In the genomic region with DNA sequence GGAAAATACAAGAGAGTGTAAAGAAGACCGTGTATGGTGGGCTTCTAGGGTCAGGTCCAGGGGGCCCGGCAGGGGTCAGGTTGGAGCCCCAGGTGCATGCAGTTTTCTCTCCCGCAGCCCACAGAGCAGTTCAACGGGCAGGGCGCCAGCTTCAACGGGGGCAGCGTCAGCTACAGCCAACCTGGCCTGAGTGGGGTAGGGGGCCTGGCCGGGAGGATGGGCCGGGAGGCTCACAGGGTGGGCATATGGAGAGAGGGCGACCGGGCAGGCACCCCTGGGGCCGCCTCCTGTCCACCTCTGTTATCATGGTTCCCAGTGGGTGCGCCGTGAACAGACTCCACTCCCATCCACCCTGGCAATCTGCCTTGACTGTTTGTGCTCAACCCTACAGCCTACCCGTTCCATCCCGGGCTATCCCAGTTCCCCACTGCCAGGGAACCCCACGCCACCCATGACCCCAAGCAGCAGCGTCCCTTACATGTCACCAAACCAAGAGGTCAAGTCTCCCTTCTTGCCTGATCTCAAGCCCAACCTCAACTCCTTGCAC, we compare ENCODE assay signal across 18 cellular contexts.
"Had no signal": no experiment of that assay in that cellular context is flagged by ENCODE, and none has a peak within 500 bp of the region (broad histone marks: within the 10 kb centered on the region; RNA-seq: fewer than 3 reads in every experiment).

No MANE protein-coding gene starts in this region.

- H3K4me3 ChIP-seq: lower lobe of right lung, thoracic aorta, upper lobe of left lung had no signal

- H3K4me1 Mint-ChIP-seq: nephron progenitor cell had no signal

- H3K27ac ChIP-seq: epithelial cell of prostate, foreskin keratinocyte, lower lobe of right lung, thoracic aorta, upper lobe of left lung had no signal

- DNase-seq: activated CD4-positive, alpha-beta T cell treated with anti-CD3 and anti-CD28 coated beads, Interleukin-2, amount 10 ng/mL, durations not matched to agents 24 days and 14 days; activated CD8-positive, alpha-beta memory T cell treated with anti-CD3 and anti-CD28 coated beads for 24 hours; activated CD8-positive, alpha-beta memory T cell treated with anti-CD3 and anti-CD28 coated beads, Interleukin-2, amount 50 U/mL, for 48 hours; activated effector memory CD4-positive, alpha-beta T cell treated with Interleukin-2 at 50 U/mL for 16 hours; activated naive CD4-positive, alpha-beta T cell treated with anti-CD3 and anti-CD28 coated beads, Interleukin-2, amount 50 U/mL, for 16 hours; activated T-cell treated with anti-CD3 and anti-CD28 coated beads, Interleukin-2, amount 50 U/mL, for 48 hours; effector memory CD4-positive, alpha-beta T cell; foreskin keratinocyte; hypothalamus; lower lobe of right lung; nephron progenitor cell; occipital lobe; T-helper 1 cell; T1000 had no signal

- H3K9me3 ChIP-seq: lower lobe of right lung, thoracic aorta, upper lobe of left lung had no signal

- H3K27me3 ChIP-seq: foreskin keratinocyte, upper lobe of left lung had no signal

- H3K9me3 Mint-ChIP-seq: activated CD4-positive, alpha-beta T cell treated with anti-CD3 and anti-CD28 coated beads, Interleukin-2, amount 10 ng/mL, durations not matched to agents 24 days and 14 days; dendritic cell treated with granulocyte-macrophage colony-stimulating factor and Interleukin-4, amounts not matched to agents 40 ng/mL and 50 ng/mL, for 4 days; nephron progenitor cell had no signal

- ATAC-seq: foreskin keratinocyte, lower lobe of right lung had no signal

- H3K4me3 Mint-ChIP-seq: activated CD4-positive, alpha-beta T cell treated with anti-CD3 and anti-CD28 coated beads, Interleukin-2, amount 10 ng/mL, durations not matched to agents 24 days and 14 days; dendritic cell treated with granulocyte-macrophage colony-stimulating factor and Interleukin-4, amounts not matched to agents 40 ng/mL and 50 ng/mL, for 4 days; nephron progenitor cell had no signal

- H3K27me3 Mint-ChIP-seq: activated CD4-positive, alpha-beta T cell treated with anti-CD3 and anti-CD28 coated beads, Interleukin-2, amount 10 ng/mL, durations not matched to agents 24 days and 14 days; dendritic cell treated with granulocyte-macrophage colony-stimulating factor and Interleukin-4, amounts not matched to agents 40 ng/mL and 50 ng/mL, for 4 days had no signal

- H3K27ac Mint-ChIP-seq: activated CD4-positive, alpha-beta T cell treated with anti-CD3 and anti-CD28 coated beads, Interleukin-2, amount 10 ng/mL, durations not matched to agents 24 days and 14 days; dendritic cell treated with granulocyte-macrophage colony-stimulating factor and Interleukin-4, amounts not matched to agents 40 ng/mL and 50 ng/mL, for 4 days; nephron progenitor cell had no signal
